Comparison of ENCODE assay signal across 10 cellular contexts in genomic region chr7:74002474-74003017, GRCh38. TPM values are rescaled to one million over a fixed set of nuclear protein-coding genes. Genes with fewer than 3 reads are reported as not detected.
A peak's percentile ranks its signal among the peaks of the same experiment; 100 is the strongest.
DNase-seq lines count a peak whose midpoint lies in the region; ATAC-seq and TF ChIP-seq lines count a peak whose summit lies in the region.
"Had no signal": no experiment of that assay in that cellular context is flagged by ENCODE, and none has a peak within 500 bp of the region (broad histone marks: within the 10 kb centered on the region; RNA-seq: fewer than 3 reads in every experiment).

No MANE protein-coding gene starts in this region.

- H3K27ac ChIP-seq in RWPE2 (ENCODE audit: poor library complexity, severe bottlenecking) (peak overlapping the region; percentile 83), esophagus squamous epithelium (peak overlapping the region in 3 of 4 donors; percentile 57 to 82 (median 67))
- H3K27ac ChIP-seq: 22Rv1 had no signal

- H3K9me3 ChIP-seq in RWPE2 (ENCODE audit: severe bottlenecking) (no peaks in the 10 kb centered on the region), esophagus squamous epithelium (no peaks in the 10 kb centered on the region)

- H3K27me3 ChIP-seq in RWPE2 (ENCODE audit: insufficient read depth, poor library complexity, severe bottlenecking) (no peaks in the 10 kb centered on the region), esophagus squamous epithelium (peaks cover 0 to 6% (median 0%) of the 10 kb centered on the region in 4 donors)

- DNase-seq in NK-92 treated with Interleukin-12 subunit alpha and Interleukin-12 subunit beta, amount 100 ng/mL, for 24 hours (lab: John Stamatoyannopoulos, UW), result peak; percentile 43
- no peak for DNase-seq in NK-92 (lab: John Stamatoyannopoulos, UW; ENCODE audit: unreplicated experiment)
- DNase-seq in RWPE2 (ENCODE audit: low spot score), result no peak
- DNase-seq in esophagus squamous epithelium (lab: John Stamatoyannopoulos, UW), result no peak
- peak; percentile 5 for DNase-seq in stimulated activated CD8-positive, alpha-beta memory T cell treated with anti-CD3 and anti-CD28 coated beads, Interleukin-12 subunit alpha, Interleukin-12 subunit beta, amount 100 ng/mL, for 4 hours (ENCODE audit: low read depth)
- DNase-seq in NCI-H1048 (lab: John Stamatoyannopoulos, UW), result no peak
- DNase-seq in NCI-H2107 (lab: John Stamatoyannopoulos, UW), result no peak
- DNase-seq in HuH-7.5 (ENCODE audit: low spot score), result no peak
- DNase-seq: naive B cell had no signal

- no peak for TF ChIP-seq POLR2A in esophagus squamous epithelium (IDR thresholded peaks at IDR 0.05)

- TF ChIP-seq CTCF in RWPE2 (IDR thresholded peaks at IDR 0.05; ENCODE audit: poor library complexity, severe bottlenecking) (no peak), esophagus squamous epithelium (IDR thresholded peaks at IDR 0.05) (no peak)

- H3K36me3 ChIP-seq in RWPE2 (ENCODE audit: low read depth), result no peaks in the 10 kb centered on the region
- no peaks in the 10 kb centered on the region for H3K36me3 ChIP-seq in esophagus squamous epithelium

- WGBS in esophagus squamous epithelium, 2 donors, result 35 to 77% methylated on average over 4 to 8 of the region's 16 CpGs

- intact Hi-C loops in esophagus squamous epithelium (cut with DNase I), result no loop called here

- peak overlapping the region; percentile 9 for H3K4me3 ChIP-seq in RWPE2 (ENCODE audit: severe bottlenecking)
- H3K4me3 ChIP-seq in esophagus squamous epithelium, result no peak overlapping the region

- ATAC-seq in RWPE2 (ENCODE audit: low read depth), result peak; percentile 96

- H3K4me1 ChIP-seq in RWPE2 (ENCODE audit: insufficient read depth, poor library complexity, severe bottlenecking) (peaks cover 14% of the 10 kb centered on the region), esophagus squamous epithelium (peaks cover 5 to 53% (median 32%) of the 10 kb centered on the region in 3 donors)

RNA-seq across cellular contexts. Expression of gene ELN, which starts 25.4 kb away (rescaled TPM):
- total RNA-seq in esophagus squamous epithelium, result 100 to 1,000 TPM in 1 of 4 donors, 10 to 100 TPM in 2, 1 to 10 TPM in 1; 8.9 to 182 (median 20.3) TPM

Comparison
In these comparisons a context has a peak if more than half of its experiments do, and no peak if none do; other contexts are left out.
1. DNase-seq: peak in NK-92 treated with Interleukin-12 subunit alpha and Interleukin-12 subunit beta, amount 100 ng/mL, for 24 hours (single experiment) and stimulated activated CD8-positive, alpha-beta memory T cell treated with anti-CD3 and anti-CD28 coated beads, Interleukin-12 subunit alpha, Interleukin-12 subunit beta, amount 100 ng/mL, for 4 hours (single experiment); none in NK-92 (single experiment), RWPE2 (single experiment), esophagus squamous epithelium (single experiment), NCI-H1048 (single experiment), NCI-H2107 (single experiment) and HuH-7.5 (single experiment).